In the genomic region with DNA sequence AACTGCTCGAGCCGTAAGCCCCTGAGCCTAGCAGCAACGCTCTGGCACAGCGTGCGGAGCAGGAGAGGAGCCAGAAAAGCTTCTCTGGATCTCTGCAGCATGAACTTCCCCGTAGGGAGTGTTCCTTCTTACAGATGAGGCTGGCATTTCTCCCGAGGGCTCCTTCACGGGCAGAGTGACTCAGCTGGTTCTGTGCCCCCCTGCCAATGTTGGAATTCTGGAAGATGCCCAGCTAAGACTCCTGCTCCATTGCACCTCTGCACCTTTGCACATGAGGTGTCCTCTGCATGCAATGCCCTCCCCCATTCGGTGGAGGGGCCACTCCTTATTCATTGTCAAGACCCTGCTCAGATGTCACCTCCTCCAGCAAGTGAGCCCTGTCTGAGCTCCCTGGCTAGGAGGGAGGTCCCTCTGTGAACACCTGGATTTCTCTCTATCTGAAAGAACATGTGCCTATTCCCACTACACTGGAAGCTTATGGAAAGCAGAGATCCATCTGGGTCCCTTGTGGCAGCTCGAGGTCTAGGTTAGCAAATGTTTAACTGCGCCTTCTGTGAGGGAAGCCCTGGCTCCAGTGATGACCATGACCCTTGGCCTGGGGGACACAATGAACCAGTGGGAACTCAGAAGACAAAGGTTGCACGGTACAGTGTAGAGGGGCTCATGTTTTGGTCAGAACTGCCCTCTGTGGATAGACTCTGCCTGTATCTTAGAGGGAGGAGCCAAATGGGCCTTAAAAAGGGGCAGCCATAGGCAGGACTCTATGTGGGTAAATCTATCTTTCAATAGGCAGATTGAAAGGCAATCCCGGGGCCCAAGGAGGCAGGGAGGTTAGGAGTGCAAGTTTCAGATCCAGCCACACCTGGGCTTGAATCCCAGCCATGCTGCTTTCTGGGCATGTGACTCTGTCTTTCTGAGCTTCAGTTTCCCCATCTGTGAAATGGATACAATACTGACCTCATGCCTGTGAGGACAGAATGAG, we compare ENCODE assay signal across 11 cellular contexts. TPM values are rescaled to one million over a fixed set of nuclear protein-coding genes. Genes with fewer than 3 reads are reported as not detected.
DNase-seq lines count a peak whose midpoint lies in the region; ATAC-seq and TF ChIP-seq lines count a peak whose summit lies in the region.
"Had no signal": no experiment of that assay in that cellular context is flagged by ENCODE, and none has a peak within 500 bp of the region (broad histone marks: within the 10 kb centered on the region; RNA-seq: fewer than 3 reads in every experiment).

No MANE protein-coding gene starts in this region.

- H3K27ac Mint-ChIP-seq in CD4-positive, alpha-beta T cell, result no peak overlapping the region
- H3K27ac Mint-ChIP-seq: activated T-helper 2 cell treated with anti-CD3 and anti-CD28 coated beads, Interferon-gamma antibody, Interleukin-2, Interleukin-4, amounts not matched to agents 10 μg/mL and 5 μg/mL and 100 μg/mL, durations not matched to agents 14 hours and 24 hours and 36 hours had no signal

- 75 to 80% methylated on average over 13 of the region's 13 CpGs for WGBS in sigmoid colon, 2 donors

- intact Hi-C loops in left ventricle myocardium superior (cut with micrococcal nuclease), result no loop called here
- intact Hi-C loops in sigmoid colon (cut with DNase I), result no loop called here
- intact Hi-C loops in CD4-positive, alpha-beta T cell (cut with DNase I, micrococcal nuclease), result no loop called here
- intact Hi-C loops in upper lobe of right lung (cut with DNase I), result no loop called here

- in situ Hi-C loops in Caki2 (cut with HindIII; ENCODE audit: low pct_unique_long_range_greater_than_20kb, low sequenced_read_pairs), result no loop called here

- H3K4me3 ChIP-seq in sigmoid colon, result peak overlapping the region in 1 of 4 donors; percentile 8
- H3K4me3 ChIP-seq in upper lobe of right lung, result no peak overlapping the region

- peak in 3 of 4 donors; percentile 11 to 74 (median 52) for TF ChIP-seq EP300 in sigmoid colon (IDR thresholded peaks at IDR 0.05)

- CTCF ChIA-PET in CD4-positive, alpha-beta T cell (lab: Charles Lee), result no interaction called here

- POLR2A ChIA-PET in CD4-positive, alpha-beta T cell (lab: Charles Lee), result no interaction called here

- H3K27me3 ChIP-seq in sigmoid colon (no peaks in the 10 kb centered on the region), upper lobe of right lung (no peaks in the 10 kb centered on the region)
- no peaks in the 10 kb centered on the region for H3K27me3 ChIP-seq in CD4-positive, alpha-beta T cell (ENCODE audit: control insufficient read depth, insufficient read depth, low read length)

- peak overlapping the region; percentile 79 to 96 (median 86) for H3K27ac ChIP-seq in sigmoid colon
- H3K27ac ChIP-seq in CD4-positive, alpha-beta T cell (ENCODE audit: low read depth, low read length), result no peak overlapping the region
- no peak overlapping the region for H3K27ac ChIP-seq in upper lobe of right lung
- H3K27ac ChIP-seq: VCaP had no signal

- H3K9me3 ChIP-seq in sigmoid colon (no peaks in the 10 kb centered on the region), upper lobe of right lung (no peaks in the 10 kb centered on the region)
- H3K9me3 ChIP-seq in CD4-positive, alpha-beta T cell (ENCODE audit: control insufficient read depth, low read length), result no peaks in the 10 kb centered on the region

- TF ChIP-seq CTCF in sigmoid colon (IDR thresholded peaks at IDR 0.05), result no peak
- TF ChIP-seq CTCF in CD4-positive, alpha-beta T cell (IDR thresholded peaks at IDR 0.05), result no peak
- TF ChIP-seq CTCF in upper lobe of right lung (IDR thresholded peaks at IDR 0.05), result no peak

- peaks cover 4% of the 10 kb centered on the region for H3K27me3 Mint-ChIP-seq in CD4-positive, alpha-beta T cell

- ATAC-seq in left ventricle myocardium superior (no peak), upper lobe of right lung (no peak)
- ATAC-seq in CD4-positive, alpha-beta T cell (ENCODE audit: poor library complexity), result no peak

- no peaks in the 10 kb centered on the region for H3K9me3 Mint-ChIP-seq in CD4-positive, alpha-beta T cell
- H3K9me3 Mint-ChIP-seq: activated T-helper 2 cell treated with anti-CD3 and anti-CD28 coated beads, Interferon-gamma antibody, Interleukin-2, Interleukin-4, amounts not matched to agents 10 μg/mL and 5 μg/mL and 100 μg/mL, durations not matched to agents 14 hours and 24 hours and 36 hours had no signal

- H3K36me3 ChIP-seq in sigmoid colon (no peaks in the 10 kb centered on the region), upper lobe of right lung (no peaks in the 10 kb centered on the region)

- no peak for TF ChIP-seq POLR2A in sigmoid colon (IDR thresholded peaks at IDR 0.05)

- DNase-seq in Caki2 (ENCODE audit: low read depth) (peak; percentile 30), T1000 (lab: John Stamatoyannopoulos, UW) (peak; percentile 52), left ventricle myocardium superior (peak; percentile 73), sigmoid colon (peak; percentile 96), upper lobe of right lung (no peak), COLO829 (ENCODE audit: low spot score) (no peak)
- no peak for DNase-seq in CD4-positive, alpha-beta T cell
- no peak for DNase-seq in effector CD4-positive, alpha-beta T cell
- DNase-seq: MV-4-11 had no signal

- H3K36me3 Mint-ChIP-seq in CD4-positive, alpha-beta T cell (ENCODE audit: low read depth), result no peaks in the 10 kb centered on the region

- H3K4me1 ChIP-seq in sigmoid colon, result peaks cover 2 to 88% (median 84%) of the 10 kb centered on the region in 4 donors
- H3K4me1 ChIP-seq in upper lobe of right lung, result peaks cover 64% of the 10 kb centered on the region

- H3K4me3 Mint-ChIP-seq in CD4-positive, alpha-beta T cell, result no peak overlapping the region

- H3K4me1 Mint-ChIP-seq in CD4-positive, alpha-beta T cell (ENCODE audit: low read depth), result no peaks in the 10 kb centered on the region

RNA-seq across cellular contexts. Expression of a gene that starts 39.4 kb away (rescaled TPM):
- 14.2 and 25.2 TPM in 2 replicates for total RNA-seq in Caki2 (2014; rRNA removed; shearing (Covaris generic); ENCODE audit: low replicate concordance)
- total RNA-seq in left ventricle myocardium superior, result 5.0 TPM
- total RNA-seq in sigmoid colon, result 10 to 100 TPM; 19.3 to 45.7 (median 20.9) TPM
- polyA plus RNA-seq in sigmoid colon, result 1 to 10 TPM; 3.6 to 9.2 (median 3.9) TPM
- under 1 TPM; 0.60 to 0.95 TPM for total RNA-seq in CD4-positive, alpha-beta T cell
- total RNA-seq in upper lobe of right lung, result 46.2 TPM

Comparison
In these comparisons a context has a peak if more than half of its experiments do, and no peak if none do; other contexts are left out.
1. DNase-seq: peak in Caki2 (single experiment), T1000 (single experiment), left ventricle myocardium superior (single experiment) and sigmoid colon (single experiment); none in CD4-positive, alpha-beta T cell (0 of 10), upper lobe of right lung (single experiment), effector CD4-positive, alpha-beta T cell (single experiment) and COLO829 (single experiment).
2. H3K27ac ChIP-seq: peak in sigmoid colon (4 of 4); none in CD4-positive, alpha-beta T cell (single experiment) and upper lobe of right lung (single experiment).